In genomic region chr12:6377667-6377994, GRCh38 we compare ENCODE assay signal across 10 cellular contexts. TPM values are rescaled to one million over a fixed set of nuclear protein-coding genes. Genes with fewer than 3 reads are reported as not detected.
DNase-seq lines count a peak whose midpoint lies in the region; FAIRE-seq lines count a peak whose summit lies in the region.
"Had no signal": no experiment of that assay in that cellular context is flagged by ENCODE, and none has a peak within 500 bp of the region (broad histone marks: within the 10 kb centered on the region; RNA-seq: fewer than 3 reads in every experiment).

No MANE protein-coding gene starts in this region.

- H3K36me3 ChIP-seq in small intestine (ENCODE audit: control insufficient read depth in 2 of 2, insufficient read depth in 2 of 2, low read length in 2 of 2) = no peaks in the 10 kb centered on the region

- H3K9me3 ChIP-seq in small intestine (ENCODE audit: control insufficient read depth, low read depth) = no peaks in the 10 kb centered on the region

- H3K27me3 ChIP-seq in layer of hippocampus (ENCODE audit: control insufficient read depth, insufficient read depth, low read length) (peaks cover 4% of the 10 kb centered on the region), small intestine (ENCODE audit: control insufficient read depth in 2 of 2, insufficient read depth in 2 of 2, low read length in 2 of 2) (no peaks in the 10 kb centered on the region)

- H3K4me1 ChIP-seq in small intestine (ENCODE audit: control insufficient read depth in 2 of 2, insufficient read depth in 1 of 2, low read depth in 1 of 2, low read length in 1 of 2) = peaks cover 4 to 7% of the 10 kb centered on the region in 2 donors

- DNase-seq in HT-29 (ENCODE audit: low spot score) = peak; percentile 87
- DNase-seq in astrocyte of the hippocampus (ENCODE audit: low read depth, low spot score) = peak; percentile 79
- DNase-seq in small intestine = peak; percentile 76
- DNase-seq in NOMO-1 treated with dmso at 0.1 percent for 144 hours (lab: John Stamatoyannopoulos, UW; ENCODE audit: unreplicated experiment) = no peak
- DNase-seq in NCI-H510A (lab: John Stamatoyannopoulos, UW) = no peak
- DNase-seq in activated CD4-positive, CD25-positive, alpha-beta regulatory T cell (lab: John Stamatoyannopoulos, UW) = no peak
- no peak for DNase-seq in NCI-H1048 (lab: John Stamatoyannopoulos, UW)
- DNase-seq: effector CD4-positive, alpha-beta T cell; NCI-H1694 had no signal

- FAIRE-seq in small intestine (lab: Jason Lieb, UNC) = no peak

- H3K4me3 ChIP-seq in small intestine (ENCODE audit: low read depth in 1 of 2, low read length in 2 of 2) = no peak overlapping the region

- H3K27ac ChIP-seq in layer of hippocampus (ENCODE audit: low read depth, low read length) = peak overlapping the region; percentile 63
- H3K27ac ChIP-seq in small intestine (ENCODE audit: low read depth in 1 of 2, low read length in 1 of 2) = peak overlapping the region; percentile 28 to 87

- 30 to 57% (median 45%) methylated on average over 4 of the region's 4 CpGs for WGBS in small intestine, 3 donors

RNA-seq across cellular contexts. Expression of gene SCNN1A, which starts 2.3 kb away (rescaled TPM):
- 161 and 221 TPM in 2 replicates for total RNA-seq in HT-29 (2014; rRNA removed; shearing (Covaris generic))
- 10 to 100 TPM; 12.3 to 18.9 (median 14.4) TPM for polyA plus RNA-seq in small intestine

RNA-seq across cellular contexts. Expression of gene LTBR, which starts 6.3 kb away (rescaled TPM):
- total RNA-seq in HT-29 (2014; rRNA removed; shearing (Covaris generic)) = 176 and 234 TPM in 2 replicates
- polyA plus RNA-seq in small intestine = 10 to 100 TPM; 56.5 to 80.9 (median 65.5) TPM

RNA-seq across cellular contexts. Expression of gene TNFRSF1A, which starts 35.8 kb away (rescaled TPM):
- total RNA-seq in HT-29 (2014; rRNA removed; shearing (Covaris generic)) = 91.9 and 94.5 TPM in 2 replicates
- 100 to 1,000 TPM in 1 of 3 donors, 10 to 100 TPM in 2; 77.2 to 102 (median 92.9) TPM for polyA plus RNA-seq in small intestine

Comparison
In these comparisons a context has a peak if more than half of its experiments do, and no peak if none do; other contexts are left out.
1. DNase-seq: peak in HT-29 (single experiment), astrocyte of the hippocampus (single experiment) and small intestine (single experiment); none in NOMO-1 treated with dmso at 0.1 percent for 144 hours (single experiment), NCI-H510A (single experiment), activated CD4-positive, CD25-positive, alpha-beta regulatory T cell (0 of 4) and NCI-H1048 (single experiment).